In the genomic region with DNA sequence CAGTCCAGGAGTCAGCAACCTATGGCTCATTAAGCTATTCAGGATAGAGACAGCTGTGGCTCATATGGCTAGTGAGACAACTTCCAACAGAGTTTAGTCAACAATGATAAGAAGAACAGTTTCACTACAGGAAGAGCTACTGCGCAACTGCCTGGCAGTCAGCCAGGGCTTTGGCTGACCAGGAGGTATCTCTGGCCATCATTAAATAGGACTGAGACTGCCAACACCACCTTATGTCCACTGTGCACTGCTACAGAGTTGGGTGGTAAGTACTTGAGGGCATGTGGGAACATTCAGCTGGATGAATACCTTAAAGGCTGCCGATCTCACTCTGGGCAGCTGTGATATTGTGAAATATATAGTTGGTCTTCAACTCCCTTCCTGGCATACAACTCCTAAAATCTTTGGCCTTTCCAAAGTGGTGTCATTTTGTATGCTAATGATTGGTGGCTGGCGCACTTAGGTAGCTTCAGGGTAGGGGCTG, we compare ENCODE assay signal across 1 cellular context.
TF ChIP-seq lines count a peak whose summit lies in the region.

No MANE protein-coding gene starts in this region.

TF ChIP-seq in HepG2, 621 proteins besides CTCF, POLR2A, EP300 and RAD21 (continued from another document and continues in another):
- TF ChIP-seq, protein P1, sequence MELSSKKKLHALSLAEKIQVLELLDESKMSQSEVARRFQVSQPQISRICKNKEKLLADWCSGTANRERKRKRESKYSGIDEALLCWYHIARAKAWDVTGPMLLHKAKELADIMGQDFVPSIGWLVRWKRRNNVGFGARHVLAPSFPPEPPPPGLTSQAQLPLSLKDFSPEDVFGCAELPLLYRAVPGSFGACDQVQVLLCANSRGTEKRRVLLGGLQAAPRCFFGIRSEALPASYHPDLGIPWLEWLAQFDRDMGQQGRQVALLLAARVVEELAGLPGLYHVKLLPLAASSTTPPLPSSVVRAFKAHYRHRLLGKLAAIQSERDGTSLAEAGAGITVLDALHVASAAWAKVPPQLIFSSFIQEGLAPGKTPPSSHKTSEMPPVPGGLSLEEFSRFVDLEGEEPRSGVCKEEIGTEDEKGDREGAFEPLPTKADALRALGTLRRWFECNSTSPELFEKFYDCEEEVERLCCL (CRISPR knock-in tag; IDR thresholded peaks at IDR 0.05; ENCODE audit: borderline replicate concordance), result no peak
- TF ChIP-seq, protein P2, sequence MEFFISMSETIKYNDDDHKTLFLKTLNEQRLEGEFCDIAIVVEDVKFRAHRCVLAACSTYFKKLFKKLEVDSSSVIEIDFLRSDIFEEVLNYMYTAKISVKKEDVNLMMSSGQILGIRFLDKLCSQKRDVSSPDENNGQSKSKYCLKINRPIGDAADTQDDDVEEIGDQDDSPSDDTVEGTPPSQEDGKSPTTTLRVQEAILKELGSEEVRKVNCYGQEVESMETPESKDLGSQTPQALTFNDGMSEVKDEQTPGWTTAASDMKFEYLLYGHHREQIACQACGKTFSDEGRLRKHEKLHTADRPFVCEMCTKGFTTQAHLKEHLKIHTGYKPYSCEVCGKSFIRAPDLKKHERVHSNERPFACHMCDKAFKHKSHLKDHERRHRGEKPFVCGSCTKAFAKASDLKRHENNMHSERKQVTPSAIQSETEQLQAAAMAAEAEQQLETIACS (CRISPR knock-in tag; IDR thresholded peaks at IDR 0.05), result no peak
- TF ChIP-seq, protein P3, sequence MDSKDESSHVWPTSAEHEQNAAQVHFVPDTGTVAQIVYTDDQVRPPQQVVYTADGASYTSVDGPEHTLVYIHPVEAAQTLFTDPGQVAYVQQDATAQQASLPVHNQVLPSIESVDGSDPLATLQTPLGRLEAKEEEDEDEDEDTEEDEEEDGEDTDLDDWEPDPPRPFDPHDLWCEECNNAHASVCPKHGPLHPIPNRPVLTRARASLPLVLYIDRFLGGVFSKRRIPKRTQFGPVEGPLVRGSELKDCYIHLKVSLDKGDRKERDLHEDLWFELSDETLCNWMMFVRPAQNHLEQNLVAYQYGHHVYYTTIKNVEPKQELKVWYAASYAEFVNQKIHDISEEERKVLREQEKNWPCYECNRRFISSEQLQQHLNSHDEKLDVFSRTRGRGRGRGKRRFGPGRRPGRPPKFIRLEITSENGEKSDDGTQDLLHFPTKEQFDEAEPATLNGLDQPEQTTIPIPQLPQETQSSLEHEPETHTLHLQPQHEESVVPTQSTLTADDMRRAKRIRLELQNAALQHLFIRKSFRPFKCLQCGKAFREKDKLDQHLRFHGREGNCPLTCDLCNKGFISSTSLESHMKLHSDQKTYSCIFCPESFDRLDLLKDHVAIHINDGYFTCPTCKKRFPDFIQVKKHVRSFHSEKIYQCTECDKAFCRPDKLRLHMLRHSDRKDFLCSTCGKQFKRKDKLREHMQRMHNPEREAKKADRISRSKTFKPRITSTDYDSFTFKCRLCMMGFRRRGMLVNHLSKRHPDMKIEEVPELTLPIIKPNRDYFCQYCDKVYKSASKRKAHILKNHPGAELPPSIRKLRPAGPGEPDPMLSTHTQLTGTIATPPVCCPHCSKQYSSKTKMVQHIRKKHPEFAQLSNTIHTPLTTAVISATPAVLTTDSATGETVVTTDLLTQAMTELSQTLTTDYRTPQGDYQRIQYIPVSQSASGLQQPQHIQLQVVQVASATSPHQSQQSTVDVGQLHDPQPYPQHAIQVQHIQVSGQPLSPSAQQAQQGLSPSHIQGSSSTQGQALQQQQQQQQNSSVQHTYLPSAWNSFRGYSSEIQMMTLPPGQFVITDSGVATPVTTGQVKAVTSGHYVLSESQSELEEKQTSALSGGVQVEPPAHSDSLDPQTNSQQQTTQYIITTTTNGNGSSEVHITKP (CRISPR knock-in tag; IDR thresholded peaks at IDR 0.05; ENCODE audit: low read depth), result 0 out of 2 replicates have a peak, but pooled peaks have one; percentile 37
- TF ChIP-seq NAIF1 (CRISPR knock-in tag; IDR thresholded peaks at IDR 0.05; ENCODE audit: borderline replicate concordance), result no peak
- TF ChIP-seq HNF4G (IDR thresholded peaks at IDR 0.05; ENCODE audit: borderline replicate concordance, low read depth, low read length), result 0 out of 2 replicates have a peak, but pooled peaks have one; percentile 27
- no peak for TF ChIP-seq HNF4G (CRISPR knock-in tag; IDR thresholded peaks at IDR 0.05; ENCODE audit: borderline replicate concordance, low read depth)
- TF ChIP-seq ETV5 (CRISPR knock-in tag; IDR thresholded peaks at IDR 0.05; ENCODE audit: borderline replicate concordance), result peak; percentile 53; the same call in 1 of the 2 replicates
- TF ChIP-seq CEBPB (IDR thresholded peaks at IDR 0.05; ENCODE audit: borderline replicate concordance, low read depth, low read length), result peak; percentile 90
- TF ChIP-seq, protein P4, sequence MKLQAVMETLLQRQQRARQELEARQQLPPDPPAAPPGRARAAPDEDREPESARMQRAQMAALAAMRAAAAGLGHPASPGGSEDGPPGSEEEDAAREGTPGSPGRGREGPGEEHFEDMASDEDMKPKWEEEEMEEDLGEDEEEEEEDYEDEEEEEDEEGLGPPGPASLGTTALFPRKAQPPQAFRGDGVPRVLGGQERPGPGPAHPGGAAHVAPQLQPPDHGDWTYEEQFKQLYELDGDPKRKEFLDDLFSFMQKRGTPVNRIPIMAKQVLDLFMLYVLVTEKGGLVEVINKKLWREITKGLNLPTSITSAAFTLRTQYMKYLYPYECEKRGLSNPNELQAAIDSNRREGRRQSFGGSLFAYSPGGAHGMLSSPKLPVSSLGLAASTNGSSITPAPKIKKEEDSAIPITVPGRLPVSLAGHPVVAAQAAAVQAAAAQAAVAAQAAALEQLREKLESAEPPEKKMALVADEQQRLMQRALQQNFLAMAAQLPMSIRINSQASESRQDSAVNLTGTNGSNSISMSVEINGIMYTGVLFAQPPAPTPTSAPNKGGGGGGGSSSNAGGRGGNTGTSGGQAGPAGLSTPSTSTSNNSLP (IDR thresholded peaks at IDR 0.05; ENCODE audit: low read depth, low read length), result 0 out of 2 replicates have a peak, but pooled peaks have one; percentile 30
- TF ChIP-seq, protein P5, sequence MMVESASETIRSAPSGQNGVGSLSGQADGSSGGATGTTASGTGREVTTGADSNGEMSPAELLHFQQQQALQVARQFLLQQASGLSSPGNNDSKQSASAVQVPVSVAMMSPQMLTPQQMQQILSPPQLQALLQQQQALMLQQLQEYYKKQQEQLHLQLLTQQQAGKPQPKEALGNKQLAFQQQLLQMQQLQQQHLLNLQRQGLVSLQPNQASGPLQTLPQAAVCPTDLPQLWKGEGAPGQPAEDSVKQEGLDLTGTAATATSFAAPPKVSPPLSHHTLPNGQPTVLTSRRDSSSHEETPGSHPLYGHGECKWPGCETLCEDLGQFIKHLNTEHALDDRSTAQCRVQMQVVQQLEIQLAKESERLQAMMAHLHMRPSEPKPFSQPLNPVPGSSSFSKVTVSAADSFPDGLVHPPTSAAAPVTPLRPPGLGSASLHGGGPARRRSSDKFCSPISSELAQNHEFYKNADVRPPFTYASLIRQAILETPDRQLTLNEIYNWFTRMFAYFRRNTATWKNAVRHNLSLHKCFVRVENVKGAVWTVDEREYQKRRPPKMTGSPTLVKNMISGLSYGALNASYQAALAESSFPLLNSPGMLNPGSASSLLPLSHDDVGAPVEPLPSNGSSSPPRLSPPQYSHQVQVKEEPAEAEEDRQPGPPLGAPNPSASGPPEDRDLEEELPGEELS (CRISPR knock-in tag; IDR thresholded peaks at IDR 0.05), result peak; percentile 51
- peak; percentile 92 for TF ChIP-seq CBX5 (CRISPR knock-in tag; IDR thresholded peaks at IDR 0.05; ENCODE audit: borderline replicate concordance)
- no peak for TF ChIP-seq TCF7 (IDR thresholded peaks at IDR 0.05; ENCODE audit: low read depth)
- 0 out of 2 replicates have a peak, but pooled peaks have one; percentile 40 for TF ChIP-seq KAT8 (CRISPR knock-in tag; IDR thresholded peaks at IDR 0.05)
- TF ChIP-seq YEATS2 (CRISPR knock-in tag; IDR thresholded peaks at IDR 0.05; ENCODE audit: borderline replicate concordance), result peak; percentile 65; the same call in 1 of the 2 replicates
- TF ChIP-seq, protein P6, sequence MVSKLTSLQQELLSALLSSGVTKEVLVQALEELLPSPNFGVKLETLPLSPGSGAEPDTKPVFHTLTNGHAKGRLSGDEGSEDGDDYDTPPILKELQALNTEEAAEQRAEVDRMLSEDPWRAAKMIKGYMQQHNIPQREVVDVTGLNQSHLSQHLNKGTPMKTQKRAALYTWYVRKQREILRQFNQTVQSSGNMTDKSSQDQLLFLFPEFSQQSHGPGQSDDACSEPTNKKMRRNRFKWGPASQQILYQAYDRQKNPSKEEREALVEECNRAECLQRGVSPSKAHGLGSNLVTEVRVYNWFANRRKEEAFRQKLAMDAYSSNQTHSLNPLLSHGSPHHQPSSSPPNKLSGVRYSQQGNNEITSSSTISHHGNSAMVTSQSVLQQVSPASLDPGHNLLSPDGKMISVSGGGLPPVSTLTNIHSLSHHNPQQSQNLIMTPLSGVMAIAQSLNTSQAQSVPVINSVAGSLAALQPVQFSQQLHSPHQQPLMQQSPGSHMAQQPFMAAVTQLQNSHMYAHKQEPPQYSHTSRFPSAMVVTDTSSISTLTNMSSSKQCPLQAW (CRISPR knock-in tag; IDR thresholded peaks at IDR 0.05), result 0 out of 2 replicates have a peak, but pooled peaks have one; percentile 17
- TF ChIP-seq RXRB (CRISPR knock-in tag; IDR thresholded peaks at IDR 0.05; ENCODE audit: borderline replicate concordance), result peak; percentile 32; the same call in 1 of the 2 replicates
- peak; percentile 32; the same call in 1 of the 2 replicates for TF ChIP-seq RXRA (CRISPR knock-in tag; IDR thresholded peaks at IDR 0.05)
- TF ChIP-seq, protein P7, sequence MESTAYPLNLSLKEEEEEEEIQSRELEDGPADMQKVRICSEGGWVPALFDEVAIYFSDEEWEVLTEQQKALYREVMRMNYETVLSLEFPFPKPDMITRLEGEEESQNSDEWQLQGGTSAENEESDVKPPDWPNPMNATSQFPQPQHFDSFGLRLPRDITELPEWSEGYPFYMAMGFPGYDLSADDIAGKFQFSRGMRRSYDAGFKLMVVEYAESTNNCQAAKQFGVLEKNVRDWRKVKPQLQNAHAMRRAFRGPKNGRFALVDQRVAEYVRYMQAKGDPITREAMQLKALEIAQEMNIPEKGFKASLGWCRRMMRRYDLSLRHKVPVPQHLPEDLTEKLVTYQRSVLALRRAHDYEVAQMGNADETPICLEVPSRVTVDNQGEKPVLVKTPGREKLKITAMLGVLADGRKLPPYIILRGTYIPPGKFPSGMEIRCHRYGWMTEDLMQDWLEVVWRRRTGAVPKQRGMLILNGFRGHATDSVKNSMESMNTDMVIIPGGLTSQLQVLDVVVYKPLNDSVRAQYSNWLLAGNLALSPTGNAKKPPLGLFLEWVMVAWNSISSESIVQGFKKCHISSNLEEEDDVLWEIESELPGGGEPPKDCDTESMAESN (CRISPR knock-in tag; conservative IDR thresholded peaks at IDR 0.05), result 0 out of 2 replicates have a peak, but pooled peaks have one; percentile 26
- no peak for TF ChIP-seq ZMYM3 (CRISPR knock-in tag; IDR thresholded peaks at IDR 0.05)
- peak; percentile 69; the same call in 1 of the 2 replicates for TF ChIP-seq HOXA3 (CRISPR knock-in tag; IDR thresholded peaks at IDR 0.05)
- peak; percentile 55 for TF ChIP-seq SALL1 (CRISPR knock-in tag; IDR thresholded peaks at IDR 0.05)
- TF ChIP-seq, protein P8, sequence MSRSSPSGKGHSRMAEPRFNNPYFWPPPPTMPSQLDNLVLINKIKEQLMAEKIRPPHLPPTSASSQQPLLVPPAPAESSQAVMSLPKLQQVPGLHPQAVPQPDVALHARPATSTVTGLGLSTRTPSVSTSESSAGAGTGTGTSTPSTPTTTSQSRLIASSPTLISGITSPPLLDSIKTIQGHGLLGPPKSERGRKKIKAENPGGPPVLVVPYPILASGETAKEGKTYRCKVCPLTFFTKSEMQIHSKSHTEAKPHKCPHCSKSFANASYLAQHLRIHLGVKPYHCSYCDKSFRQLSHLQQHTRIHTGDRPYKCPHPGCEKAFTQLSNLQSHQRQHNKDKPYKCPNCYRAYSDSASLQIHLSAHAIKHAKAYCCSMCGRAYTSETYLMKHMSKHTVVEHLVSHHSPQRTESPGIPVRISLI (CRISPR knock-in tag; IDR thresholded peaks at IDR 0.05; ENCODE audit: borderline replicate concordance), result no peak
- peak; percentile 66 for TF ChIP-seq SAP130 (CRISPR knock-in tag; IDR thresholded peaks at IDR 0.05; ENCODE audit: low read depth)
- peak; percentile 55; the same call in 1 of the 2 replicates for TF ChIP-seq ZNF614 (CRISPR knock-in tag; IDR thresholded peaks at IDR 0.05; ENCODE audit: borderline replicate concordance)
- peak; percentile 29; the same call in 1 of the 2 replicates for TF ChIP-seq SALL2 (CRISPR knock-in tag; IDR thresholded peaks at IDR 0.05)
- TF ChIP-seq ZNF12 (CRISPR knock-in tag; IDR thresholded peaks at IDR 0.05), result peak; percentile 80
- TF ChIP-seq CBX2 (IDR thresholded peaks at IDR 0.05; ENCODE audit: low read depth, low read length), result no peak
- no peak for TF ChIP-seq CBX2 (CRISPR knock-in tag; IDR thresholded peaks at IDR 0.05; ENCODE audit: low read depth)
- TF ChIP-seq MYNN (CRISPR knock-in tag; IDR thresholded peaks at IDR 0.05; ENCODE audit: low read depth), result 0 out of 2 replicates have a peak, but pooled peaks have one; percentile 62
- no peak for TF ChIP-seq GABPA (IDR thresholded peaks at IDR 0.05; ENCODE audit: low read depth, low read length)
- TF ChIP-seq GABPA (CRISPR knock-in tag; IDR thresholded peaks at IDR 0.05; ENCODE audit: low read depth), result no peak
- no peak for TF ChIP-seq JARID2 (CRISPR knock-in tag; IDR thresholded peaks at IDR 0.05; ENCODE audit: insufficient replicate concordance)
- 0 out of 2 replicates have a peak, but pooled peaks have one; percentile 49 for TF ChIP-seq RCOR2 (CRISPR knock-in tag; IDR thresholded peaks at IDR 0.05)
- TF ChIP-seq ERF (CRISPR knock-in tag; IDR thresholded peaks at IDR 0.05), result peak; percentile 54; the same call in 1 of the 2 replicates
- TF ChIP-seq ZNF569 (CRISPR knock-in tag; IDR thresholded peaks at IDR 0.05; ENCODE audit: borderline replicate concordance), result no peak
- TF ChIP-seq ZNF766 (CRISPR knock-in tag; IDR thresholded peaks at IDR 0.05; ENCODE audit: borderline replicate concordance), result 0 out of 2 replicates have a peak, but pooled peaks have one; percentile 34
- TF ChIP-seq REPIN1 (CRISPR knock-in tag; IDR thresholded peaks at IDR 0.05; ENCODE audit: borderline replicate concordance, low read depth), result no peak
- no peak for TF ChIP-seq RFXAP (CRISPR knock-in tag; IDR thresholded peaks at IDR 0.05; ENCODE audit: borderline replicate concordance)
- TF ChIP-seq, protein P9, sequence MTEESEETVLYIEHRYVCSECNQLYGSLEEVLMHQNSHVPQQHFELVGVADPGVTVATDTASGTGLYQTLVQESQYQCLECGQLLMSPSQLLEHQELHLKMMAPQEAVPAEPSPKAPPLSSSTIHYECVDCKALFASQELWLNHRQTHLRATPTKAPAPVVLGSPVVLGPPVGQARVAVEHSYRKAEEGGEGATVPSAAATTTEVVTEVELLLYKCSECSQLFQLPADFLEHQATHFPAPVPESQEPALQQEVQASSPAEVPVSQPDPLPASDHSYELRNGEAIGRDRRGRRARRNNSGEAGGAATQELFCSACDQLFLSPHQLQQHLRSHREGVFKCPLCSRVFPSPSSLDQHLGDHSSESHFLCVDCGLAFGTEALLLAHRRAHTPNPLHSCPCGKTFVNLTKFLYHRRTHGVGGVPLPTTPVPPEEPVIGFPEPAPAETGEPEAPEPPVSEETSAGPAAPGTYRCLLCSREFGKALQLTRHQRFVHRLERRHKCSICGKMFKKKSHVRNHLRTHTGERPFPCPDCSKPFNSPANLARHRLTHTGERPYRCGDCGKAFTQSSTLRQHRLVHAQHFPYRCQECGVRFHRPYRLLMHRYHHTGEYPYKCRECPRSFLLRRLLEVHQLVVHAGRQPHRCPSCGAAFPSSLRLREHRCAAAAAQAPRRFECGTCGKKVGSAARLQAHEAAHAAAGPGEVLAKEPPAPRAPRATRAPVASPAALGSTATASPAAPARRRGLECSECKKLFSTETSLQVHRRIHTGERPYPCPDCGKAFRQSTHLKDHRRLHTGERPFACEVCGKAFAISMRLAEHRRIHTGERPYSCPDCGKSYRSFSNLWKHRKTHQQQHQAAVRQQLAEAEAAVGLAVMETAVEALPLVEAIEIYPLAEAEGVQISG (CRISPR knock-in tag; IDR thresholded peaks at IDR 0.05), result peak; percentile 26; the same call in 1 of the 2 replicates
- TF ChIP-seq KMT2B (CRISPR knock-in tag; IDR thresholded peaks at IDR 0.05), result no peak
- no peak for TF ChIP-seq SUZ12 (IDR thresholded peaks at IDR 0.05; ENCODE audit: low read depth, low read length)
